ENCODE assay signal across 8 cellular contexts in the genomic region with DNA sequence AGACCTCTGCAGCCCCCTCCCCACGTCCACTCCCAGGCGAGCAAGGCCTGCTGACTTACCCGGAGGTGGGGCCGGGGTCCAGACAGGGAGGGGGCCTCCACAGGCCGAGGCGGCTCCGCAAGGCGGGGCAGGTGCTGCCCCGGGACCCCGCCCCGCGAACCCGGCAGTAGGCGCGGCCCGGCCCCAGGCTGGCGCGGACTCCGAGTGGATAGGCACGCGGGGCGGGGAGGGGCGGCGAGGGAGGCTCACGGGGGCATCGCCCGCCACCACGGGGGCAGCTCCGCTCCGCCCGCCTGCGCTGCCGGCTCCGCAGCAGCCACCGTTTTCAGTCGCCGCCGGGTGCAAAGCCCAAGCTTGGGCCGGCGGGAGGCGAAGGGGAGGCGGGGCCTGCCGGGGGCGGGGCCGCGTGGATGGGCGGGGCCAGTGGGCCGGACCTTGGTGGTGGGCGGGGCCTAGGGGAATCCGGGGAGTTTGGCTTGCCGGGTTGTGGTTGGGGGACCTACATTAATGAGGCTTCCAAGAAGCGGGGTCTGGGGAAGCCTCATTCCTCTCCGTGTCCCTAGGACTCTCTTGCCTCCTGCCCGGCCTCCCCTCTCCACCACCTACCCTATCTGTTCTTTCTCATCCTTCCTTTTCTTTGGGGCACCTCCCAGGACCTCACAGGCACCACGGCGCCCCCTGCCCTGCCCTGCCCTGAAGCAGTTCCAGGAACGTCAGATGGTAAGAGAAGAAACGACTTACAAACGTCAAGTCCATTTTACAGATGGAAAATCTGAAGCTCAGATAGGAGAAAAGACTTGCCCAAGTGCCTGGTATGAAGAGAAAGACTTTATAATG. TPM values are rescaled to one million over a fixed set of nuclear protein-coding genes. Genes with fewer than 3 reads are reported as not detected.
DNase-seq lines count a peak whose midpoint lies in the region; ATAC-seq and TF ChIP-seq lines count a peak whose summit lies in the region.

TSS of gene RIMS3 (minus strand) at position 348 of the 837 bp plus-strand sequence. CDS start 23,757 bp downstream, outside the sequence.

- intact Hi-C loops in Caco-2 (cut with micrococcal nuclease; ENCODE audit: unreplicated experiment), result loop anchor here (5.0 kb wide), 3 partner anchors 33 to 133 kb away; partner anchors contain the start of gene ZNF684

- H3K36me3 ChIP-seq in Caco-2 (ENCODE audit: control insufficient read depth, insufficient read depth, low read length) (no peaks in the 10 kb centered on the region), neutrophil (no peaks in the 10 kb centered on the region)

- no peaks in the 10 kb centered on the region for H3K4me1 ChIP-seq in Caco-2
- peaks cover 2% of the 10 kb centered on the region for H3K4me1 ChIP-seq in foreskin keratinocyte
- H3K4me1 ChIP-seq in neutrophil (ENCODE audit: control insufficient read depth in 1 of 2, insufficient read depth in 1 of 2, low read depth in 1 of 2, low read length in 1 of 2), result peaks cover 10 to 17% of the 10 kb centered on the region in 2 experiments

- peak; percentile 61 to 84 for DNase-seq in Caco-2
- DNase-seq in RPMI7951 (ENCODE audit: low read depth), result peak; percentile 57
- peak; percentile 79 for DNase-seq in activated T-helper 9 cell treated with anti-CD3 and anti-CD28 coated beads, Interleukin-2, amount 50 U/mL, for 16 hours (ENCODE audit: low read depth)
- no peak for DNase-seq in foreskin keratinocyte
- DNase-seq in substantia nigra (lab: John Stamatoyannopoulos, UW), result peak in 47 of 49 donors; percentile 19 to 90 (median 59)

- H3K4me3 ChIP-seq in Caco-2 (ENCODE audit: low read depth, low read length), result peak within 1 kb of the TSS; percentile 37
- peak within 1 kb of the TSS; percentile 57 to 75 for H3K4me3 ChIP-seq in neutrophil (ENCODE audit: low read depth in 1 of 2, low read length in 1 of 2)

- no peaks in the 10 kb centered on the region for H3K27me3 ChIP-seq in Caco-2 (replicated peaks; ENCODE audit: control insufficient read depth, insufficient read depth, low read length)
- H3K27me3 ChIP-seq in foreskin keratinocyte, result peaks cover 27% of the 10 kb centered on the region
- peaks cover 50% of the 10 kb centered on the region for H3K27me3 ChIP-seq in neutrophil

- POLR2A ChIA-PET in Caco-2 (lab: Charles Lee), result no interaction called here

- H3K27me3 Mint-ChIP-seq in Caco-2 (ENCODE audit: insufficient read depth, unreplicated experiment) (no peaks in the 10 kb centered on the region), IgD-negative memory B cell (no peaks in the 10 kb centered on the region)

- CTCF ChIA-PET in Caco-2 (lab: Charles Lee), result interaction anchor here (0.6 to 0.7 kb wide), 2 partner anchors 746 to 1278 kb away, joined by 5 to 7 read pairs; no protein-coding TSS in a partner anchor

- H3K27ac ChIP-seq in foreskin keratinocyte (no peak within 1 kb of the TSS), neutrophil (no peak within 1 kb of the TSS), substantia nigra (ENCODE audit: low read depth, low read length, poor library complexity, severe bottlenecking) (peak within 1 kb of the TSS; percentile 36)

- no peaks in the 10 kb centered on the region for H3K9me3 ChIP-seq in Caco-2
- H3K9me3 ChIP-seq in neutrophil, result no peaks in the 10 kb centered on the region

- no peaks in the 10 kb centered on the region for H3K4me1 Mint-ChIP-seq in Caco-2 (ENCODE audit: low read depth, unreplicated experiment)
- peaks cover 15 to 25% (median 16%) of the 10 kb centered on the region in 3 donors for H3K4me1 Mint-ChIP-seq in IgD-negative memory B cell

- BruUV-seq in Caco-2 (replicated peaks; lab: Mats Ljungman, UMichigan), result no TSS peak

- H3K4me3 Mint-ChIP-seq in Caco-2 (ENCODE audit: unreplicated experiment) (peak within 1 kb of the TSS; percentile 79), IgD-negative memory B cell (peak within 1 kb of the TSS; percentile 81 to 94 (median 88))

- peak; percentile 67 for ATAC-seq in GM21447 (IDR thresholded peaks at IDR 0.05; ENCODE audit: unreplicated experiment)
- peak; percentile 75 for ATAC-seq in foreskin keratinocyte

- peak in 1 of 2 experiments; percentile 26 for TF ChIP-seq CTCF in Caco-2 (IDR thresholded peaks at IDR 0.05; ENCODE audit: insufficient read depth in 1 of 2, low read depth in 1 of 2, low read length in 1 of 2, severe bottlenecking in 1 of 2, unreplicated experiment in 1 of 2)
- no peak for TF ChIP-seq CTCF in foreskin keratinocyte (conservative IDR thresholded peaks at IDR 0.05)
- no peak for TF ChIP-seq CTCF in neutrophil (IDR thresholded peaks at IDR 0.05)

- H3K36me3 Mint-ChIP-seq in Caco-2 (ENCODE audit: insufficient read depth, unreplicated experiment) (no peaks in the 10 kb centered on the region), IgD-negative memory B cell (no peaks in the 10 kb centered on the region)

- H3K27ac Mint-ChIP-seq in Caco-2 (ENCODE audit: unreplicated experiment) (no peak within 1 kb of the TSS), IgD-negative memory B cell (peak within 1 kb of the TSS in 2 of 3 donors; percentile 59 to 80)

- no peaks in the 10 kb centered on the region for H3K9me3 Mint-ChIP-seq in Caco-2 (ENCODE audit: unreplicated experiment)
- H3K9me3 Mint-ChIP-seq in IgD-negative memory B cell, result no peaks in the 10 kb centered on the region

RNA-seq across cellular contexts. Expression of gene RIMS3, which starts in this region (rescaled TPM):
- total RNA-seq in Caco-2 (2022) (2.8 and 3.1 TPM in 2 replicates), foreskin keratinocyte (1.4 TPM in 2 replicates)
- polyA plus RNA-seq in IgD-negative memory B cell (2.2 TPM), foreskin keratinocyte (0.51 and 0.67 TPM in 2 replicates)
- 0.84 and 2.1 TPM in 2 replicates for total RNA-seq in RPMI7951 (2014; rRNA removed; shearing (Covaris generic))

Comparison
In these comparisons a context has a peak if more than half of its experiments do, and no peak if none do; other contexts are left out.
1. DNase-seq: peak in Caco-2 (2 of 2), RPMI7951 (single experiment), activated T-helper 9 cell treated with anti-CD3 and anti-CD28 coated beads, Interleukin-2, amount 50 U/mL, for 16 hours (single experiment) and substantia nigra (47 of 49); none in foreskin keratinocyte (0 of 2).